In genomic region chr15:91263632-91264477, GRCh38 we compare ENCODE assay signal across 10 cellular contexts.
DNase-seq lines count a peak whose midpoint lies in the region; ATAC-seq and TF ChIP-seq lines count a peak whose summit lies in the region.
"Had no signal": no experiment of that assay in that cellular context is flagged by ENCODE, and none has a peak within 500 bp of the region (broad histone marks: within the 10 kb centered on the region; RNA-seq: fewer than 3 reads in every experiment).

No MANE protein-coding gene starts in this region.

- no peaks in the 10 kb centered on the region for H4K20me1 ChIP-seq in mammary epithelial cell (ENCODE audit: insufficient read depth, low read length)

- peak overlapping the region in 1 of 3 experiments; percentile 22 for H3K4me3 ChIP-seq in mammary epithelial cell (replicated peaks in 1 of 3; ENCODE audit: insufficient read depth in 1 of 3, low read depth in 2 of 3, low read length in 3 of 3)
- H3K4me3 ChIP-seq: ovary had no signal

- ATAC-seq in left colon (no peak), GM18511 (IDR thresholded peaks at IDR 0.05; ENCODE audit: unreplicated experiment) (no peak), GM21515 (IDR thresholded peaks at IDR 0.05; ENCODE audit: unreplicated experiment) (no peak)

- BruUV-seq in mammary epithelial cell (replicated peaks; lab: Mats Ljungman, UMichigan) = no TSS peak

- no peak overlapping the region for H3K27ac ChIP-seq in mammary epithelial cell (ENCODE audit: insufficient read depth, low read depth, low read length)
- H3K27ac ChIP-seq: ovary had no signal

- peaks cover 15% of the 10 kb centered on the region for H3K4me1 ChIP-seq in mammary epithelial cell (ENCODE audit: insufficient read depth, low read length)

- H3K27me3 ChIP-seq in mammary epithelial cell (ENCODE audit: insufficient read depth, low read length) = no peaks in the 10 kb centered on the region
- H3K27me3 ChIP-seq: ovary had no signal

- dilution Hi-C loops in mammary epithelial cell (cut with HindIII; ENCODE audit: low sequenced_read_pairs) = loop anchor here (25.0 kb wide), 1 partner anchor 202 kb away; no protein-coding TSS in a partner anchor

- no peak for TF ChIP-seq CTCF in mammary epithelial cell (conservative IDR thresholded peaks at IDR 0.05 in 1 of 2, IDR thresholded peaks at IDR 0.05 in 1 of 2; ENCODE audit: extremely low read depth in 1 of 2, insufficient read depth in 1 of 2, low read depth in 1 of 2, low read length in 2 of 2)

- intact Hi-C loops in mammary epithelial cell (cut with micrococcal nuclease) (no loop called here), left colon (cut with DNase I, micrococcal nuclease) (loop anchor here in 1 of 2 donors (10.0 kb wide), 1 partner anchor 309 kb away; the partner anchor contains the start of gene RCCD1)

- in situ Hi-C loops in mammary epithelial cell (cut with MboI; ENCODE audit: low sequenced_read_pairs in 2 of 2) = no loop called here

- H3K79me2 ChIP-seq in mammary epithelial cell (ENCODE audit: insufficient read depth, low read length) = no peaks in the 10 kb centered on the region

- H3K4me2 ChIP-seq in mammary epithelial cell (ENCODE audit: insufficient read depth, low read depth, low read length) = peak overlapping the region; percentile 69

- H2AFZ ChIP-seq in mammary epithelial cell (ENCODE audit: low read depth, low read length) = peak overlapping the region; percentile 83

- H3K9me3 ChIP-seq in mammary epithelial cell (replicated peaks; ENCODE audit: insufficient read depth, low read length) = no peaks in the 10 kb centered on the region
- H3K9me3 ChIP-seq: ovary had no signal

- peak; percentile 8 for DNase-seq in HK-2 (ENCODE audit: unreplicated experiment)
- DNase-seq in mammary epithelial cell = peak; percentile 52
- peak; percentile 14 to 63 for DNase-seq in left colon
- peak; percentile 31 for DNase-seq in stromal cell of bone marrow (ENCODE audit: low read depth)
- no peak for DNase-seq in NCI-H446 (lab: John Stamatoyannopoulos, UW)
- no peak for DNase-seq in cortex of kidney (lab: John Stamatoyannopoulos, UW)
- DNase-seq: H7 had no signal

- CTCF ChIA-PET in mammary epithelial cell (lab: Charles Lee; ENCODE audit: low non-redundant PET) = no interaction called here

- 7% methylated on average over 14 of the region's 15 CpGs for WGBS in mammary epithelial cell (ENCODE audit: low coverage, missing lambda C conversion rate)

- H3K36me3 ChIP-seq in mammary epithelial cell (ENCODE audit: insufficient read depth, low read length) = no peaks in the 10 kb centered on the region
- H3K36me3 ChIP-seq: ovary had no signal

- H3K9ac ChIP-seq in mammary epithelial cell (ENCODE audit: insufficient read depth, low read length) = no peak overlapping the region

Comparison
In these comparisons a context has a peak if more than half of its experiments do, and no peak if none do; other contexts are left out.
1. DNase-seq: peak in HK-2 (single experiment), mammary epithelial cell (single experiment), left colon (2 of 2) and stromal cell of bone marrow (single experiment); none in NCI-H446 (0 of 2) and cortex of kidney (single experiment).